In the genomic region with DNA sequence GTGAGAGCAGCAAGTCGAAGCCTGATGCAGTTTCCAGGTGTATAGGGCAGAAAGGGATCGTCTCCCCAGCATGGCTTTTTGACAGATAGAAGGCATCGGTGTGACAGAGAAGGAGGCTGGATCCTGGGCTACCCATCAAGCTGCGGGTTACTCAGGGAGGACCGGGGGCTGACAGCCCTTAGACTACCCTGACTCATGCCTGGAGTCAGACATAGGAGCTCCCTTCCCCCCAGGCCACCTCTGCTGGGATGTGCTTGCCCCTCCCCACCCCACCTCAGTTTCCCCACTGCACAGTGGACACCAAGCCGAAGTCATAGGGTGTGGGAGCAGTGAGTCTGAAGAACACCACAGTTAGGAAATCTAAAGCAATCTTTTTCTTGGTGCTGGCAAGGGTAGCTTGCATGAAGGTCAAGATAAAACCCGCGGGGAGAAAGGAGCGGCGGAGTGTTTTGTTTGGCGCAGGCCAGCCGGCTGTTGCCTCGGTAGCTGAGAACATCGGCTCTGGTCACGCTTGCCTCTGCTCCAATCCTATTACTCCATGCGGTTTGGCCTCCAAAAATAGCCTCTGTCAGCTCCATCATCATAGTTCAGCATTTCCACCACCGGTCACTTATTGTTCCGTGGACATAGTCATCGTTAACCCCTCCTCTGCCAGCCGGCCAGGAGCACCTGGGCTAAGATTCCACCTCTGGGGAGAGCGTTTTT, we compare ENCODE assay signal across 11 cellular contexts.
DNase-seq lines count a peak whose midpoint lies in the region; ATAC-seq and TF ChIP-seq lines count a peak whose summit lies in the region.
"Had no signal": no experiment of that assay in that cellular context is flagged by ENCODE, and none has a peak within 500 bp of the region (broad histone marks: within the 10 kb centered on the region; RNA-seq: fewer than 3 reads in every experiment).

No MANE protein-coding gene starts in this region.

- ATAC-seq in HG03045 (IDR thresholded peaks at IDR 0.05; ENCODE audit: unreplicated experiment), result no peak

- DNase-seq in ascending aorta (ENCODE audit: low spot score in 2 of 2) (peak; percentile 60 to 93), glomerular visceral epithelial cell (ENCODE audit: extremely low spot score) (peak; percentile 73), ovary (peak; percentile 46 to 75 (median 58)), D341Med (ENCODE audit: low spot score) (no peak), NCI-H526 treated with DMSO at 0.1 percent for 48 hours (lab: John Stamatoyannopoulos, UW) (no peak), Ammon's horn (ENCODE audit: low spot score) (no peak)
- DNase-seq: activated CD4-positive, alpha-beta T cell treated with anti-CD3 and anti-CD28 coated beads for 48 hours; activated effector memory CD4-positive, alpha-beta T cell treated with Interleukin-2 at 50 U/mL for 16 hours; NCI-H510A had no signal

- peak overlapping the region; percentile 68 for H3K27ac ChIP-seq in ACC112 (ENCODE audit: low read depth, low read length)
- peak overlapping the region; percentile 49 to 50 for H3K27ac ChIP-seq in ascending aorta
- no peak overlapping the region for H3K27ac ChIP-seq in ovary

- peak overlapping the region; percentile 32; the same call in 1 of the 2 replicates for H3K4me3 ChIP-seq in ACC112 (ENCODE audit: low read depth, low read length)
- peak overlapping the region in 1 of 2 donors; percentile 49 for H3K4me3 ChIP-seq in ascending aorta
- no peak overlapping the region for H3K4me3 ChIP-seq in ovary

- H3K36me3 ChIP-seq in ACC112 (ENCODE audit: insufficient read depth, low read length) (no peaks in the 10 kb centered on the region), ascending aorta (no peaks in the 10 kb centered on the region), ovary (no peaks in the 10 kb centered on the region)

- H3K9me3 ChIP-seq in ascending aorta, result no peaks in the 10 kb centered on the region
- no peaks in the 10 kb centered on the region for H3K9me3 ChIP-seq in ovary

- intact Hi-C loops in ascending aorta (cut with DNase I) (loop anchor here (1.0 to 5.0 kb wide), 5 partner anchors 26 to 314 kb away; a partner anchor contains a TSS), ovary (cut with DNase I) (no loop called here)

- TF ChIP-seq EP300 in ovary (IDR thresholded peaks at IDR 0.05), result no peak

- H2AFZ ChIP-seq in ACC112 (ENCODE audit: low read length, unreplicated experiment), result no peak overlapping the region

- H3K79me2 ChIP-seq in ACC112 (ENCODE audit: control insufficient read depth, insufficient read depth, low read length, unreplicated experiment), result no peaks in the 10 kb centered on the region

- H3K4me1 ChIP-seq in ACC112 (ENCODE audit: control insufficient read depth, insufficient read depth, low read length, unreplicated experiment) (peaks cover 19% of the 10 kb centered on the region), ascending aorta (peaks cover 9 to 25% of the 10 kb centered on the region in 2 donors), ovary (ENCODE audit: insufficient read depth) (peaks cover 13% of the 10 kb centered on the region)

- no peak for TF ChIP-seq POLR2A in ovary (IDR thresholded peaks at IDR 0.05)

- H3K27me3 ChIP-seq in ACC112 (ENCODE audit: insufficient read depth, low read length), result no peaks in the 10 kb centered on the region
- H3K27me3 ChIP-seq in ascending aorta, result no peaks in the 10 kb centered on the region
- no peaks in the 10 kb centered on the region for H3K27me3 ChIP-seq in ovary

- WGBS in ovary, 3 donors, result 15 to 19% (median 16%) methylated on average over 21 of the region's 21 CpGs

- TF ChIP-seq CTCF in ascending aorta (IDR thresholded peaks at IDR 0.05), result no peak
- no peak for TF ChIP-seq CTCF in ovary (IDR thresholded peaks at IDR 0.05)

Comparison
In these comparisons a context has a peak if more than half of its experiments do, and no peak if none do; other contexts are left out.
1. H3K27ac ChIP-seq: peak in ACC112 (single experiment) and ascending aorta (2 of 2); none in ovary (0 of 2).
2. DNase-seq: peak in ascending aorta (2 of 2), glomerular visceral epithelial cell (single experiment) and ovary (5 of 5); none in D341Med (single experiment), NCI-H526 treated with DMSO at 0.1 percent for 48 hours (single experiment) and Ammon's horn (single experiment).